In the genomic region with DNA sequence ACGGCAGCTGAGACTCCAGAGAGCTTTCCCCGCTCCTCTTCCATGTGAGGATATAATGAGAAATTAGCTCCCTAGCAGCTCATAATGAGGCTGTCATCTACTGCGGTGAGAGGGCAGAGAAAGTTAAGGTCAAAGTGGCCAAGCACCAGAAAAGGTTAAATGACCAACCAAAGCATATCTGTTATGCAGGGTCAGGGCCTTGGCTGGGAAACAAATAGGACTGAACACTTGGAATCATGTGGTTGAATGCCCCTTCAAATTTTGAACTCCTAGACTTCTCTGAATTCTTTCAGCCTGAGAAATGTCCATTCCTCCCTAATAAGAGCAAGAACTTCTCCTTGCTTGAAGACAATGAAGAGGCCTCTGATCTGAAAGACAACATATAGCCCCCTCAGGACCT, we compare ENCODE assay signal across 6 cellular contexts.
"Had no signal": no experiment of that assay in that cellular context is flagged by ENCODE, and none has a peak within 500 bp of the region (broad histone marks: within the 10 kb centered on the region; RNA-seq: fewer than 3 reads in every experiment).

No MANE protein-coding gene starts in this region.

- DNase-seq: IMR-90, KBM-7, KG1 had no signal

- ATAC-seq: K562 had no signal

- H3K27ac ChIP-seq: HL-60 had no signal

- FAIRE-seq: HTR-8/SVneo, K562 had no signal

- H3K4me3 ChIP-seq: K562 had no signal
